13 cellular contexts compared by ENCODE assay signal in genomic region chr2:119326938-119327337, GRCh38.
"Had no signal": no experiment of that assay in that cellular context is flagged by ENCODE, and none has a peak within 500 bp of the region (broad histone marks: within the 10 kb centered on the region; RNA-seq: fewer than 3 reads in every experiment).

No MANE protein-coding gene starts in this region.

- ATAC-seq: activated CD8-positive, alpha-beta T cell treated with anti-CD3 and anti-CD28 coated beads for 36 hours; left colon had no signal

- DNase-seq: activated CD4-positive, alpha-beta T cell treated with anti-CD3 and anti-CD28 coated beads for 4 hours; activated CD8-positive, alpha-beta memory T cell treated with anti-CD3 and anti-CD28 coated beads, Interleukin-2, amount 50 U/mL, for 4 hours; activated CD8-positive, alpha-beta T cell treated with anti-CD3 and anti-CD28 coated beads for 36 hours; activated gamma-delta T cell treated with Interleukin-2 at 50 U/mL for 16 hours; activated T-cell treated with anti-CD3 and anti-CD28 coated beads, Interleukin-2, amount 50 U/mL, for 48 hours; amniotic stem cell; dorsolateral prefrontal cortex; left colon; ovary; stimulated activated CD4-positive, alpha-beta T cell treated with anti-CD3 and anti-CD28 coated beads, Interleukin-1b, Interleukin-23, amount 100 ng/mL, for 48 hours; stomach; testis; upper lobe of left lung had no signal
